ENCODE assay signal across 1 cellular context in genomic region chr21:43645987-43646386, GRCh38.
A peak's percentile ranks its signal among the peaks of the same experiment; 100 is the strongest.
TF ChIP-seq lines count a peak whose summit lies in the region.

No MANE protein-coding gene starts in this region.

TF ChIP-seq in K562, 482 proteins besides CTCF, POLR2A, EP300 and RAD21 (continued from another document):
- TF ChIP-seq GMEB1 (CRISPR knock-in tag; IDR thresholded peaks at IDR 0.05) (no peak), TCF15 (CRISPR knock-in tag; IDR thresholded peaks at IDR 0.05) (no peak), RHOXF2B (CRISPR knock-in tag; conservative IDR thresholded peaks at IDR 0.05) (no peak), PYGO2 (tag; IDR thresholded peaks at IDR 0.05) (no peak), SPI1 (IDR thresholded peaks at IDR 0.05; ENCODE audit: borderline replicate concordance, low read depth, low read length) (no peak), ELF1 (tag; IDR thresholded peaks at IDR 0.05) (0 out of 2 replicates have a peak, but pooled peaks have one; percentile 46), NRF1 (conservative IDR thresholded peaks at IDR 0.05 in 1 of 2, IDR thresholded peaks at IDR 0.05 in 1 of 2) (no peak), KHSRP (IDR thresholded peaks at IDR 0.05) (no peak), ZNF449 (CRISPR knock-in tag; IDR thresholded peaks at IDR 0.05) (no peak), NCOR1 (IDR thresholded peaks at IDR 0.05) (no peak), NCOA4 (IDR thresholded peaks at IDR 0.05; ENCODE audit: partially characterized antibody) (no peak), ZNF512 (tag; IDR thresholded peaks at IDR 0.05) (0 out of 2 replicates have a peak, but pooled peaks have one; percentile 10)
